In genomic region chr3:124763206-124763605, GRCh38 we compare ENCODE assay signal across 1 cellular context.
TF ChIP-seq lines count a peak whose summit lies in the region.

No MANE protein-coding gene starts in this region.

TF ChIP-seq in IMR-90, 13 proteins besides CTCF, POLR2A, EP300 and RAD21 (continued from another document):
- TF ChIP-seq ELK1 (IDR thresholded peaks at IDR 0.05; ENCODE audit: borderline replicate concordance, low read depth, low read length) (no peak), USF2 (IDR thresholded peaks at IDR 0.05; ENCODE audit: low read depth, low read length) (no peak)
